15 cellular contexts compared by ENCODE assay signal in genomic region chr5:87755378-87755777, GRCh38.
A peak's percentile ranks its signal among the peaks of the same experiment; 100 is the strongest.
DNase-seq lines count a peak whose midpoint lies in the region; ATAC-seq and TF ChIP-seq lines count a peak whose summit lies in the region.
"Had no signal": no experiment of that assay in that cellular context is flagged by ENCODE, and none has a peak within 500 bp of the region (broad histone marks: within the 10 kb centered on the region; RNA-seq: fewer than 3 reads in every experiment).

No MANE protein-coding gene starts in this region.

- no peaks in the 10 kb centered on the region for H3K27me3 ChIP-seq in HCT116 (ENCODE audit: insufficient read depth, low read length)
- no peaks in the 10 kb centered on the region for H3K27me3 ChIP-seq in neural cell (ENCODE audit: insufficient read depth, low read depth, low read length)

- BruUV-seq in HCT116 (replicated peaks; lab: Mats Ljungman, UMichigan): no TSS peak

- TF ChIP-seq POLR2A in HCT116 (IDR thresholded peaks at IDR 0.05; ENCODE audit: borderline replicate concordance, extremely low read depth, insufficient read depth, insufficient read length): no peak

- no peak overlapping the region for H3K4me3 ChIP-seq in HCT116 (replicated peaks in 1 of 2; ENCODE audit: low read depth in 1 of 2, low read length in 2 of 2)
- no peak overlapping the region for H3K4me3 ChIP-seq in neural cell (ENCODE audit: low read length)

- H3K9me2 ChIP-seq in HCT116 (ENCODE audit: insufficient read depth) (no peaks in the 10 kb centered on the region), neural cell (ENCODE audit: insufficient read depth, low read length) (no peaks in the 10 kb centered on the region)

- H3K36me3 ChIP-seq in HCT116 (ENCODE audit: control insufficient read depth in 1 of 2, insufficient read depth in 2 of 2, low read length in 2 of 2): no peaks in the 10 kb centered on the region
- H3K36me3 ChIP-seq in neural cell (ENCODE audit: insufficient read depth, low read length): no peaks in the 10 kb centered on the region

- CTCF ChIA-PET in HCT116 (lab: Charles Lee): no interaction called here

- no peak for TF ChIP-seq EP300 in neural cell (conservative IDR thresholded peaks at IDR 0.05; ENCODE audit: poor library complexity, severe bottlenecking)

- in situ Hi-C loops in G401 (cut with HindIII; ENCODE audit: low sequenced_read_pairs): no loop called here

- H3K27ac ChIP-seq in HCT116 (ENCODE audit: low read depth, low read length) (no peak overlapping the region), neural cell (ENCODE audit: low read length) (peak overlapping the region; percentile 65)
- H3K27ac ChIP-seq: C4-2B had no signal

- H2AFZ ChIP-seq in HCT116 (ENCODE audit: low read depth, low read length, poor library complexity, severe bottlenecking): peak overlapping the region; percentile 59
- H2AFZ ChIP-seq in neural cell (ENCODE audit: low read depth, low read length): no peak overlapping the region

- intact Hi-C loops in HCT116 (cut with micrococcal nuclease): no loop called here

- H3F3A ChIP-seq in neural cell (ENCODE audit: insufficient read depth, low read length, poor library complexity, severe bottlenecking): no peaks in the 10 kb centered on the region

- H3K9me3 ChIP-seq in HCT116 (ENCODE audit: control insufficient read depth in 1 of 2, insufficient read depth in 1 of 2, low read depth in 1 of 2, low read length in 2 of 2): no peaks in the 10 kb centered on the region
- no peaks in the 10 kb centered on the region for H3K9me3 ChIP-seq in neural cell (ENCODE audit: low read length)

- RAD21 ChIA-PET in HCT116 (lab: Charles Lee; ENCODE audit: low non-redundant PET in 1 of 2, low total read pairs in 2 of 2, uncharacterized antibody in 2 of 2, unreplicated experiment in 2 of 2): no interaction called here

- H3K9ac ChIP-seq in HCT116 (ENCODE audit: low read length): no peak overlapping the region
- H3K9ac ChIP-seq in neural cell (ENCODE audit: low read length): no peak overlapping the region

- no peak for ATAC-seq in HCT116
- no peak for ATAC-seq in GM18520 (IDR thresholded peaks at IDR 0.05; ENCODE audit: unreplicated experiment)
- no peak for ATAC-seq in HG03159 (IDR thresholded peaks at IDR 0.05; ENCODE audit: unreplicated experiment)

- H4K20me1 ChIP-seq in HCT116 (ENCODE audit: insufficient read depth) (no peaks in the 10 kb centered on the region; the same call in 1 of the 2 replicates), neural cell (ENCODE audit: insufficient read depth) (no peaks in the 10 kb centered on the region)

- TF ChIP-seq RAD21 in HCT116 (IDR thresholded peaks at IDR 0.05; ENCODE audit: low read depth): no peak
- no peak for TF ChIP-seq RAD21 in neural cell (conservative IDR thresholded peaks at IDR 0.05)

- POLR2A ChIA-PET in HCT116 (lab: Charles Lee): no interaction called here

- H3K79me2 ChIP-seq in HCT116 (ENCODE audit: insufficient read depth, low read length) (no peaks in the 10 kb centered on the region), neural cell (replicated peaks; ENCODE audit: insufficient read depth, low read length) (no peaks in the 10 kb centered on the region)

- no peak overlapping the region for H3K4me2 ChIP-seq in HCT116 (ENCODE audit: low read length)
- H3K4me2 ChIP-seq in neural cell (ENCODE audit: low read length): no peak overlapping the region

- no peaks in the 10 kb centered on the region for H3K4me1 ChIP-seq in HCT116 (ENCODE audit: control insufficient read depth in 1 of 2, insufficient read depth in 2 of 2, low read length in 2 of 2)

- TF ChIP-seq CTCF in HCT116 (IDR thresholded peaks at IDR 0.05 in 2 of 3, conservative IDR thresholded peaks at IDR 0.05 in 1 of 3; ENCODE audit: borderline replicate concordance in 1 of 3, insufficient read depth in 1 of 3, low read depth in 2 of 3, low read length in 2 of 3) (no peak), neural cell (IDR thresholded peaks at IDR 0.05; ENCODE audit: poor library complexity, severe bottlenecking) (no peak)

- DNase-seq in G401 (ENCODE audit: low spot score): peak; percentile 31
- no peak for DNase-seq in HCT116 (ENCODE audit: low read depth, low spot score)
- DNase-seq in cerebellar cortex (ENCODE audit: low spot score): peak; percentile 26
- DNase-seq in RPMI8226: no peak
- DNase-seq: EL, Kasumi-1, NCI-H1694, NCI-H2081, NCI-H446, NCI-H526, Right ventricle myocardium superior had no signal

TF ChIP-seq in HCT116, 20 proteins besides CTCF, POLR2A, EP300 and RAD21 (continues in another document):
- TF ChIP-seq ZFX (IDR thresholded peaks at IDR 0.05): no peak
- TF ChIP-seq TCF7L2 (IDR thresholded peaks at IDR 0.05; ENCODE audit: borderline replicate concordance, extremely low read depth, insufficient read depth, insufficient read length): no peak
- no peak for TF ChIP-seq FOSL1 (IDR thresholded peaks at IDR 0.05; ENCODE audit: low read depth)
- no peak for TF ChIP-seq ZNF274 (IDR thresholded peaks at IDR 0.05; ENCODE audit: low read depth, low read length)
- TF ChIP-seq CEBPB (IDR thresholded peaks at IDR 0.05; ENCODE audit: low read depth): no peak
- TF ChIP-seq SIN3A (IDR thresholded peaks at IDR 0.05; ENCODE audit: low read depth): no peak
- TF ChIP-seq JUND (IDR thresholded peaks at IDR 0.05): no peak
- no peak for TF ChIP-seq EGR1 (IDR thresholded peaks at IDR 0.05; ENCODE audit: low read depth)
- TF ChIP-seq CBX3 (IDR thresholded peaks at IDR 0.05; ENCODE audit: low read depth): no peak
- no peak for TF ChIP-seq YY1 (IDR thresholded peaks at IDR 0.05; ENCODE audit: extremely low read depth, insufficient replicate concordance, low read depth, low read length)
- no peak for TF ChIP-seq EZH2phosphoT487 (IDR thresholded peaks at IDR 0.05; ENCODE audit: borderline replicate concordance)
- TF ChIP-seq MAX (IDR thresholded peaks at IDR 0.05): no peak
- TF ChIP-seq POLR2AphosphoS5 (IDR thresholded peaks at IDR 0.05; ENCODE audit: low read depth, low read length): no peak
- no peak for TF ChIP-seq ATF3 (IDR thresholded peaks at IDR 0.05)
- no peak for TF ChIP-seq ELF1 (IDR thresholded peaks at IDR 0.05; ENCODE audit: borderline replicate concordance, low read depth)
- no peak for TF ChIP-seq EZH2 (IDR thresholded peaks at IDR 0.05)

TF ChIP-seq in neural cell, 6 proteins besides CTCF, POLR2A, EP300 and RAD21:
- no peak for TF ChIP-seq EZH2 (IDR thresholded peaks at IDR 0.05; ENCODE audit: borderline replicate concordance, insufficient read depth, low read length, poor library complexity, severe bottlenecking)
- no peak for TF ChIP-seq MXI1 (conservative IDR thresholded peaks at IDR 0.05; ENCODE audit: poor library complexity, severe bottlenecking)
- TF ChIP-seq REST (IDR thresholded peaks at IDR 0.05; ENCODE audit: borderline replicate concordance): no peak
- no peak for TF ChIP-seq SMC3 (conservative IDR thresholded peaks at IDR 0.05; ENCODE audit: poor library complexity)
- TF ChIP-seq POLR2AphosphoS5 (IDR thresholded peaks at IDR 0.05): no peak
- no peak for TF ChIP-seq TAF1 (IDR thresholded peaks at IDR 0.05; ENCODE audit: low read depth)

Comparison
In these comparisons a context has a peak if more than half of its experiments do, and no peak if none do; other contexts are left out.
1. DNase-seq: peak in G401 (single experiment) and cerebellar cortex (single experiment); none in HCT116 (single experiment) and RPMI8226 (single experiment).